In genomic region chr12:6533653-6534157, GRCh38 we compare ENCODE assay signal across 8 cellular contexts. TPM values are rescaled to one million over a fixed set of nuclear protein-coding genes. Genes with fewer than 3 reads are reported as not detected.
A peak's percentile ranks its signal among the peaks of the same experiment; 100 is the strongest.
DNase-seq lines count a peak whose midpoint lies in the region; ATAC-seq, FAIRE-seq and TF ChIP-seq lines count a peak whose summit lies in the region.

No MANE protein-coding gene starts in this region.

- TF ChIP-seq EP300 in tibial nerve (IDR thresholded peaks at IDR 0.05), result peak; percentile 4 to 8

- H3K4me1 ChIP-seq in mucosa of descending colon (ENCODE audit: low read depth), result peaks cover 35% of the 10 kb centered on the region
- H3K4me1 ChIP-seq in tibial nerve, result peaks cover 0 to 53% (median 39%) of the 10 kb centered on the region in 4 donors

- no peaks in the 10 kb centered on the region for H3K27me3 ChIP-seq in tibial nerve

- peak; percentile 75 for DNase-seq in D721Med (ENCODE audit: insufficient read length, low spot score)
- peak; percentile 92 for DNase-seq in NCI-H345 treated with DMSO at 0.1 percent for 48 hours (lab: John Stamatoyannopoulos, UW; ENCODE audit: unreplicated experiment)
- peak; percentile 80 for DNase-seq in activated CD4-positive, alpha-beta T cell treated with anti-CD3 and anti-CD28 coated beads for 48 hours
- no peak for DNase-seq in epithelial cell of proximal tubule (ENCODE audit: low read depth)
- peak; percentile 75 to 86 (median 82) for DNase-seq in mucosa of descending colon
- no peak for DNase-seq in tibial nerve (ENCODE audit: low spot score in 2 of 2)

- H3K36me3 ChIP-seq in mucosa of descending colon (ENCODE audit: low read depth) (peaks cover 4% of the 10 kb centered on the region), tibial nerve (peaks cover 0 to 54% (median 26%) of the 10 kb centered on the region in 3 donors)

- intact Hi-C loops in mucosa of descending colon (cut with DNase I, micrococcal nuclease), result no loop called here

- TF ChIP-seq CTCF in D721Med (IDR thresholded peaks at IDR 0.05; ENCODE audit: insufficient read depth, missing control alignments) (no peak), epithelial cell of proximal tubule (conservative IDR thresholded peaks at IDR 0.05; ENCODE audit: low read depth, low read length) (no peak), mucosa of descending colon (IDR thresholded peaks at IDR 0.05) (no peak), tibial nerve (IDR thresholded peaks at IDR 0.05) (no peak)

- FAIRE-seq in D721Med (lab: Jason Lieb, UNC), result no peak

- H3K4me3 ChIP-seq in epithelial cell of proximal tubule (ENCODE audit: low read depth, low read length) (peak overlapping the region; percentile 99), mucosa of descending colon (peak overlapping the region; percentile 86), tibial nerve (peak overlapping the region; percentile 82 to 100 (median 90))

- WGBS in tibial nerve, 2 donors, result 0 to 2% methylated on average over 12 to 21 of the region's 23 CpGs

- no peak for TF ChIP-seq POLR2A in tibial nerve (IDR thresholded peaks at IDR 0.05)

- ATAC-seq in GM19438 (IDR thresholded peaks at IDR 0.05; ENCODE audit: low read depth, unreplicated experiment), result peak; percentile 42
- ATAC-seq in HG03457 (IDR thresholded peaks at IDR 0.05; ENCODE audit: unreplicated experiment), result peak; percentile 19
- ATAC-seq in mucosa of descending colon, result peak; percentile 52

- H3K27ac ChIP-seq in tibial nerve, result peak overlapping the region; percentile 76 to 99 (median 96)

- no peaks in the 10 kb centered on the region for H3K9me3 ChIP-seq in mucosa of descending colon
- H3K9me3 ChIP-seq in tibial nerve, result no peaks in the 10 kb centered on the region

RNA-seq across cellular contexts. Expression of gene GAPDH, which starts 0.6 kb away (rescaled TPM):
- total RNA-seq in epithelial cell of proximal tubule (6,260 and 7,673 TPM in 2 replicates), mucosa of descending colon (1,000 to 10,000 TPM; 1,543 to 3,034 (median 2,070) TPM), tibial nerve (1,000 to 10,000 TPM; 1,360 to 2,316 (median 1,728) TPM)

RNA-seq across cellular contexts. Expression of gene IFFO1, which starts 22.1 kb away (rescaled TPM):
- total RNA-seq in epithelial cell of proximal tubule (7.5 and 11.3 TPM in 2 replicates), mucosa of descending colon (10 to 100 TPM in 1 of 3 donors, 1 to 10 TPM in 2; 3.6 to 22.4 (median 8.2) TPM), tibial nerve (10 to 100 TPM; 44.6 to 58.6 (median 55.3) TPM)

RNA-seq across cellular contexts. Expression of gene NOP2, which starts 34.4 kb away (rescaled TPM):
- total RNA-seq in epithelial cell of proximal tubule (43.2 and 66.0 TPM in 2 replicates), mucosa of descending colon (10 to 100 TPM; 26.1 to 32.4 (median 26.6) TPM), tibial nerve (10 to 100 TPM; 16.1 to 30.9 (median 24.3) TPM)

RNA-seq across cellular contexts. Expression of gene NCAPD2, which starts 39.8 kb away (rescaled TPM):
- total RNA-seq in epithelial cell of proximal tubule, result 74.8 and 109 TPM in 2 replicates
- 10 to 100 TPM; 25.5 to 47.0 (median 26.0) TPM for total RNA-seq in mucosa of descending colon
- total RNA-seq in tibial nerve, result 10 to 100 TPM; 17.0 to 29.3 (median 23.0) TPM

RNA-seq across cellular contexts. Expression of gene MRPL51, which starts 40.6 kb away (rescaled TPM):
- 132 and 156 TPM in 2 replicates for total RNA-seq in epithelial cell of proximal tubule
- total RNA-seq in mucosa of descending colon, result 100 to 1,000 TPM; 119 to 143 (median 136) TPM
- total RNA-seq in tibial nerve, result 100 to 1,000 TPM in 2 of 4 donors, 10 to 100 TPM in 2; 47.4 to 127 (median 89.0) TPM

Comparison
In these comparisons a context has a peak if more than half of its experiments do, and no peak if none do; other contexts are left out.
1. DNase-seq: peak in D721Med (single experiment), NCI-H345 treated with DMSO at 0.1 percent for 48 hours (single experiment), activated CD4-positive, alpha-beta T cell treated with anti-CD3 and anti-CD28 coated beads for 48 hours (single experiment) and mucosa of descending colon (3 of 3); none in epithelial cell of proximal tubule (single experiment) and tibial nerve (0 of 2).
2. Peak in every context shown above with its lines, with median percentiles within 50 percentile points of each other: ATAC-seq and H3K4me3 ChIP-seq.